ENCODE assay signal across 8 cellular contexts in genomic region chr17:20010099-20010863, GRCh38. TPM values are rescaled to one million over a fixed set of nuclear protein-coding genes. Genes with fewer than 3 reads are reported as not detected.
DNase-seq lines count a peak whose midpoint lies in the region; ATAC-seq and TF ChIP-seq lines count a peak whose summit lies in the region.

No MANE protein-coding gene starts in this region.

- H3K4me1 ChIP-seq in colonic mucosa, result peaks cover 4% of the 10 kb centered on the region

- TF ChIP-seq RAD21 in Ishikawa (IDR thresholded peaks at IDR 0.05; ENCODE audit: low read depth), result no peak; the same call in 1 of the 2 replicates

- H3K9me3 Mint-ChIP-seq in stimulated activated memory B cell treated with anti-CD40 and anti-IgM and Interleukin-4, amounts not matched to agents 10 μg/mL and 1 μg/mL and 100 μg/mL, for 72 hours, result no peaks in the 10 kb centered on the region

- peak overlapping the region; percentile 64 for H3K4me3 ChIP-seq in colonic mucosa

- peak overlapping the region; percentile 70 for H3K4me3 Mint-ChIP-seq in stimulated activated memory B cell treated with anti-CD40 and anti-IgM and Interleukin-4, amounts not matched to agents 10 μg/mL and 1 μg/mL and 100 μg/mL, for 72 hours

- peaks cover 7% of the 10 kb centered on the region for H3K27me3 ChIP-seq in colonic mucosa

- H3K9me3 ChIP-seq in colonic mucosa, result no peaks in the 10 kb centered on the region

- H3K36me3 Mint-ChIP-seq in stimulated activated memory B cell treated with anti-CD40 and anti-IgM and Interleukin-4, amounts not matched to agents 10 μg/mL and 1 μg/mL and 100 μg/mL, for 72 hours, result no peaks in the 10 kb centered on the region

- no peak for TF ChIP-seq CTCF in colonic mucosa (IDR thresholded peaks at IDR 0.05)

- peak; percentile 59 for DNase-seq in DMS53 treated with DMSO at 0.1 percent for 48 hours (lab: John Stamatoyannopoulos, UW; ENCODE audit: unreplicated experiment)
- DNase-seq in RKO (ENCODE audit: low spot score), result peak; percentile 11
- peak; percentile 31 for DNase-seq in colonic mucosa
- DNase-seq in kidney tubule cell (ENCODE audit: low spot score), result peak; percentile 46

- TF ChIP-seq EP300 in Ishikawa (IDR thresholded peaks at IDR 0.05; ENCODE audit: borderline replicate concordance), result no peak

- intact Hi-C loops in colonic mucosa (cut with DNase I), result no loop called here

- H3K4me1 Mint-ChIP-seq in stimulated activated memory B cell treated with anti-CD40 and anti-IgM and Interleukin-4, amounts not matched to agents 10 μg/mL and 1 μg/mL and 100 μg/mL, for 72 hours, result peaks cover 12% of the 10 kb centered on the region

- H3K27me3 Mint-ChIP-seq in stimulated activated memory B cell treated with anti-CD40 and anti-IgM and Interleukin-4, amounts not matched to agents 10 μg/mL and 1 μg/mL and 100 μg/mL, for 72 hours, result peaks cover 64% of the 10 kb centered on the region

- H3K9ac ChIP-seq in colonic mucosa (ENCODE audit: low read depth in 2 of 2, low read length in 2 of 2), result peak overlapping the region in 1 of 2 donors; percentile 66

- H3K27ac Mint-ChIP-seq in stimulated activated memory B cell treated with anti-CD40 and anti-IgM and Interleukin-4, amounts not matched to agents 10 μg/mL and 1 μg/mL and 100 μg/mL, for 72 hours, result no peak overlapping the region

- no peak overlapping the region for H3K27ac ChIP-seq in colonic mucosa

- no peaks in the 10 kb centered on the region for H3K36me3 ChIP-seq in colonic mucosa

- no peak for ATAC-seq in stimulated activated memory B cell treated with anti-CD40 and anti-IgM and Interleukin-4, amounts not matched to agents 10 μg/mL and 1 μg/mL and 100 μg/mL, for 72 hours
- no peak for ATAC-seq in HG03378 (IDR thresholded peaks at IDR 0.05; ENCODE audit: unreplicated experiment)
- no peak for ATAC-seq in HG03108 (IDR thresholded peaks at IDR 0.05; ENCODE audit: unreplicated experiment)

TF ChIP-seq in Ishikawa, 13 proteins besides CTCF, POLR2A, EP300 and RAD21:
- TF ChIP-seq CEBPB (IDR thresholded peaks at IDR 0.05) (no peak), TEAD4 (IDR thresholded peaks at IDR 0.05) (no peak), TAF1 (IDR thresholded peaks at IDR 0.05; ENCODE audit: low read depth) (no peak), MAX (IDR thresholded peaks at IDR 0.05) (0 out of 2 replicates have a peak, but pooled peaks have one; percentile 4)
TF ChIP-seq in Ishikawa: peak in this region for 1.

RNA-seq across cellular contexts. Expression of gene SPECC1, which starts 1.1 kb away (rescaled TPM):
- total RNA-seq in colonic mucosa, result 10 to 100 TPM; 53.5 to 78.3 TPM

RNA-seq across cellular contexts. Expression of gene AKAP10, which starts 32.7 kb away (rescaled TPM):
- total RNA-seq in colonic mucosa, result 10 to 100 TPM; 27.5 to 30.3 TPM
